In genomic region chrX:79153348-79153747, GRCh38 we compare ENCODE assay signal across 10 cellular contexts. TPM values are rescaled to one million over a fixed set of nuclear protein-coding genes. Genes with fewer than 3 reads are reported as not detected.
A peak's percentile ranks its signal among the peaks of the same experiment; 100 is the strongest.
DNase-seq lines count a peak whose midpoint lies in the region; ATAC-seq and TF ChIP-seq lines count a peak whose summit lies in the region.
"Had no signal": no experiment of that assay in that cellular context is flagged by ENCODE, and none has a peak within 500 bp of the region (broad histone marks: within the 10 kb centered on the region; RNA-seq: fewer than 3 reads in every experiment).

No MANE protein-coding gene starts in this region.

- peak overlapping the region; percentile 18; the same call in 1 of the 2 replicates for H2AFZ ChIP-seq in MM.1S (ENCODE audit: low read length)

- 66 to 82% (median 79%) methylated on average over 3 of the region's 3 CpGs for WGBS in psoas muscle, 3 donors

- DNase-seq in activated CD4-positive, alpha-beta T cell treated with anti-CD3 and anti-CD28 coated beads, Interleukin-2, amount 10 ng/mL, durations not matched to agents 24 days and 14 days = no peak
- DNase-seq in activated CD4-positive, alpha-beta T cell treated with anti-CD3 and anti-CD28 coated beads, Interleukin-2, amount 50 U/mL, for 1 hour = no peak
- peak; percentile 47 for DNase-seq in MM.1S
- no peak for DNase-seq in natural killer cell treated with Interleukin-12 subunit alpha and Interleukin-12 subunit beta and Interleukin-15 and Interleukin-18, amount 100 ng/mL, for 72 hours (ENCODE audit: low spot score)
- DNase-seq in NCI-H2171 (lab: John Stamatoyannopoulos, UW) = no peak
- no peak for DNase-seq in SHP77 (lab: John Stamatoyannopoulos, UW)
- no peak for DNase-seq in psoas muscle
- DNase-seq: SK-N-SH had no signal

- peak overlapping the region; percentile 93 for H3K27ac Mint-ChIP-seq in activated CD4-positive, alpha-beta T cell treated with anti-CD3 and anti-CD28 coated beads, Interleukin-2, amount 10 ng/mL, durations not matched to agents 24 days and 14 days
- H3K27ac Mint-ChIP-seq in natural killer cell treated with Interleukin-12 subunit alpha and Interleukin-12 subunit beta and Interleukin-15 and Interleukin-18, amount 100 ng/mL, for 72 hours = peak overlapping the region; percentile 87 to 96

- H3K9me3 ChIP-seq in MM.1S (replicated peaks; ENCODE audit: insufficient read depth, low read length) (no peaks in the 10 kb centered on the region), psoas muscle (no peaks in the 10 kb centered on the region)
- H3K9me3 ChIP-seq: SK-N-SH had no signal

- H3K4me2 ChIP-seq in MM.1S (ENCODE audit: low read depth, low read length) = peak overlapping the region; percentile 79
- H3K4me2 ChIP-seq: SK-N-SH had no signal

- intact Hi-C loops in activated CD4-positive, alpha-beta T cell treated with anti-CD3 and anti-CD28 coated beads, Interleukin-2, amount 10 ng/mL, durations not matched to agents 24 days and 14 days (cut with micrococcal nuclease) = loop anchor here (5.0 kb wide), 2 partner anchors 501 to 636 kb away; no protein-coding TSS in a partner anchor
- intact Hi-C loops in psoas muscle (cut with DNase I) = no loop called here

- ATAC-seq in HG02588 (IDR thresholded peaks at IDR 0.05; ENCODE audit: unreplicated experiment) = peak; percentile 63
- peak in 1 of 2 donors; percentile 35 for ATAC-seq in natural killer cell treated with Interleukin-12 subunit alpha and Interleukin-12 subunit beta and Interleukin-15 and Interleukin-18, amount 100 ng/mL, for 72 hours
- no peak for ATAC-seq in psoas muscle

- H3K4me3 ChIP-seq in MM.1S (ENCODE audit: low read length) (peak overlapping the region; percentile 21; the same call in 1 of the 2 replicates), psoas muscle (no peak overlapping the region)

- H3F3A ChIP-seq in MM.1S (ENCODE audit: insufficient read depth, low read length) = peaks cover 10% of the 10 kb centered on the region

- H3K9me2 ChIP-seq in MM.1S (replicated peaks; ENCODE audit: insufficient read depth, low read length) = no peaks in the 10 kb centered on the region
- H3K9me2 ChIP-seq: SK-N-SH had no signal

- H3K79me2 ChIP-seq in MM.1S (ENCODE audit: low read length) = no peaks in the 10 kb centered on the region

- H3K9ac ChIP-seq in MM.1S (ENCODE audit: low read length) = no peak overlapping the region
- H3K9ac ChIP-seq: SK-N-SH had no signal

- no peaks in the 10 kb centered on the region for H3K27me3 Mint-ChIP-seq in activated CD4-positive, alpha-beta T cell treated with anti-CD3 and anti-CD28 coated beads, Interleukin-2, amount 10 ng/mL, durations not matched to agents 24 days and 14 days
- peaks cover 0 to 9% of the 10 kb centered on the region in 2 donors for H3K27me3 Mint-ChIP-seq in natural killer cell treated with Interleukin-12 subunit alpha and Interleukin-12 subunit beta and Interleukin-15 and Interleukin-18, amount 100 ng/mL, for 72 hours

- H3K36me3 Mint-ChIP-seq in activated CD4-positive, alpha-beta T cell treated with anti-CD3 and anti-CD28 coated beads, Interleukin-2, amount 10 ng/mL, durations not matched to agents 24 days and 14 days (ENCODE audit: low read depth) = peaks cover 14% of the 10 kb centered on the region
- H3K36me3 Mint-ChIP-seq in natural killer cell treated with Interleukin-12 subunit alpha and Interleukin-12 subunit beta and Interleukin-15 and Interleukin-18, amount 100 ng/mL, for 72 hours = peaks cover 21% of the 10 kb centered on the region

- H3K4me1 ChIP-seq in MM.1S (ENCODE audit: low read length) (peaks cover 29% of the 10 kb centered on the region), psoas muscle (no peaks in the 10 kb centered on the region)

- TF ChIP-seq CTCF in MM.1S (IDR thresholded peaks at IDR 0.05; ENCODE audit: low read length) (no peak), psoas muscle (IDR thresholded peaks at IDR 0.05) (no peak)

- no peaks in the 10 kb centered on the region for H3K9me3 Mint-ChIP-seq in activated CD4-positive, alpha-beta T cell treated with anti-CD3 and anti-CD28 coated beads, Interleukin-2, amount 10 ng/mL, durations not matched to agents 24 days and 14 days
- no peaks in the 10 kb centered on the region for H3K9me3 Mint-ChIP-seq in natural killer cell treated with Interleukin-12 subunit alpha and Interleukin-12 subunit beta and Interleukin-15 and Interleukin-18, amount 100 ng/mL, for 72 hours

- H3K27me3 ChIP-seq in MM.1S (replicated peaks; ENCODE audit: insufficient read depth, low read length) (no peaks in the 10 kb centered on the region), psoas muscle (ENCODE audit: insufficient read depth in 3 of 3, low read length in 2 of 3) (peaks cover 0 to 8% (median 0%) of the 10 kb centered on the region in 3 donors)

- peaks cover 60% of the 10 kb centered on the region for H3K4me1 Mint-ChIP-seq in activated CD4-positive, alpha-beta T cell treated with anti-CD3 and anti-CD28 coated beads, Interleukin-2, amount 10 ng/mL, durations not matched to agents 24 days and 14 days
- H3K4me1 Mint-ChIP-seq in natural killer cell treated with Interleukin-12 subunit alpha and Interleukin-12 subunit beta and Interleukin-15 and Interleukin-18, amount 100 ng/mL, for 72 hours (ENCODE audit: low read depth in 2 of 2) = peaks cover 48 to 66% of the 10 kb centered on the region in 2 donors

- H3K27ac ChIP-seq in MM.1S (ENCODE audit: low read length) = peak overlapping the region; percentile 57
- H3K27ac ChIP-seq in psoas muscle = no peak overlapping the region

- no peaks in the 10 kb centered on the region for H4K20me1 ChIP-seq in MM.1S (ENCODE audit: insufficient read depth, low read length)

- peak overlapping the region; percentile 89 for H3K4me3 Mint-ChIP-seq in activated CD4-positive, alpha-beta T cell treated with anti-CD3 and anti-CD28 coated beads, Interleukin-2, amount 10 ng/mL, durations not matched to agents 24 days and 14 days
- H3K4me3 Mint-ChIP-seq in natural killer cell treated with Interleukin-12 subunit alpha and Interleukin-12 subunit beta and Interleukin-15 and Interleukin-18, amount 100 ng/mL, for 72 hours = peak overlapping the region; percentile 80

- H3K36me3 ChIP-seq in MM.1S (replicated peaks; ENCODE audit: insufficient read depth, low read length) (no peaks in the 10 kb centered on the region), psoas muscle (ENCODE audit: insufficient read depth in 1 of 2, low read depth in 1 of 2) (no peaks in the 10 kb centered on the region)

RNA-seq across cellular contexts. Expression of gene GPR174, which starts 8.9 kb away (rescaled TPM):
- 13.7 and 13.8 TPM in 2 replicates for total RNA-seq in activated CD4-positive, alpha-beta T cell treated with anti-CD3 and anti-CD28 coated beads, Interleukin-2, amount 10 ng/mL, durations not matched to agents 24 days and 14 days
- total RNA-seq in natural killer cell treated with Interleukin-12 subunit alpha and Interleukin-12 subunit beta and Interleukin-15 and Interleukin-18, amount 100 ng/mL, for 72 hours = 10 to 100 TPM; 45.4 to 62.2 TPM
- under 1 TPM in 2 of 4 donors, not detected in 2; 0.14 to 0.30 TPM for total RNA-seq in psoas muscle
- under 1 TPM in 2 of 3 donors, not detected in 1; 0.01 to 0.03 TPM for polyA plus RNA-seq in psoas muscle
- total RNA-seq: kidney epithelial cell had no signal
- polyA plus RNA-seq: SK-N-SH had no signal

Comparison
In these comparisons a context has a peak if more than half of its experiments do, and no peak if none do; other contexts are left out.
1. RNA of gene GPR174, which starts 8.9 kb away (total RNA-seq): 45.4 to 62.2 TPM in natural killer cell treated with Interleukin-12 subunit alpha and Interleukin-12 subunit beta and Interleukin-15 and Interleukin-18, amount 100 ng/mL, for 72 hours and 13.7 to 13.8 TPM in activated CD4-positive, alpha-beta T cell treated with anti-CD3 and anti-CD28 coated beads, Interleukin-2, amount 10 ng/mL, durations not matched to agents 24 days and 14 days; 0.14 to 0.30 TPM in psoas muscle; every median in the first group is over 10 times any median in the second.